1 cellular context compared by ENCODE assay signal in the genomic region with DNA sequence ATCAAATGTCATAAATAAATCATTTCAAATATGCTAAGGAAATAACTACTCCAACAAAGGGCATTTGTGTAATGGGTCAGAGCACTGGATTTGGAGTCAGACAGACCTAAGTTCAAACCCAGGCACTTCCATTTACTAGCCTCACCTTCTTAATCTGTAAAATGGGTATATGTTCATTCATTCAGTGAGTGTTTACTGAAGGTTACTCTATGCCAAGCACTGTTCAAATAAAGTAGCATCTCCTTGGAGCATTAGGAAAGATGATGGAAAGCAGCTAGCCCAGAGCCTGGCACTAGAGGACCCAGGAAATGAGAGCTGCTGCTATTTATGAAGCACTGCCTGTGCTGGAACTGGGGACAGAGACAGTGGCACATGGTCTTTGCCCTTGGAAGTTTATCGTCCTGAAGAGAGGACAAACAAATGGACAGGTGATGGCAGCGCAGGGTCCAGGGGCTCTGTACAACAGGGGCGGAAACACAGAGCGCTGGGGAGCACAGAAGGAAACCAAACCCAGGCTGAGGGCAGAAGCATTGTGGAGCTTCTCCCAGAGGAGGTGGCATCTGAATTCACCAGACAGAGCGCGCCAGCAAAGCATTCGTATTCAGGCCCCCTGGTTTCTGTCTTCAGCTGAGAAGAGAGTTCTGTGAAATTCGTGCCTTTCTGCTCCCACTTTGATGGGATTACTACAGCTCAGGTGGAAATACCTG.
TF ChIP-seq lines count a peak whose summit lies in the region.

No MANE protein-coding gene starts in this region.

TF ChIP-seq in HepG2, 621 proteins besides CTCF, POLR2A, EP300 and RAD21 (continues in another document):
- TF ChIP-seq ZNF30 (CRISPR knock-in tag; IDR thresholded peaks at IDR 0.05) (no peak), MAFG (CRISPR knock-in tag; IDR thresholded peaks at IDR 0.05) (no peak), ZNF317 (CRISPR knock-in tag; IDR thresholded peaks at IDR 0.05) (0 out of 2 replicates have a peak, but pooled peaks have one; percentile 27), NR2C2 (CRISPR knock-in tag; IDR thresholded peaks at IDR 0.05; ENCODE audit: borderline replicate concordance) (no peak), ZNF34 (CRISPR knock-in tag; IDR thresholded peaks at IDR 0.05; ENCODE audit: borderline replicate concordance) (no peak), MAZ (IDR thresholded peaks at IDR 0.05; ENCODE audit: borderline replicate concordance, low read depth, low read length) (no peak), MAZ (CRISPR knock-in tag; IDR thresholded peaks at IDR 0.05; ENCODE audit: low read depth) (no peak), GLI4 (CRISPR knock-in tag; IDR thresholded peaks at IDR 0.05; ENCODE audit: borderline replicate concordance) (no peak), SSRP1 (CRISPR knock-in tag; IDR thresholded peaks at IDR 0.05) (no peak), ZNF121 (CRISPR knock-in tag; IDR thresholded peaks at IDR 0.05) (no peak), SALL2 (CRISPR knock-in tag; IDR thresholded peaks at IDR 0.05) (no peak), SATB2 (CRISPR knock-in tag; IDR thresholded peaks at IDR 0.05) (no peak), RFX1 (IDR thresholded peaks at IDR 0.05) (no peak), ZNF703 (CRISPR knock-in tag; IDR thresholded peaks at IDR 0.05; ENCODE audit: borderline replicate concordance) (no peak), MXD4 (CRISPR knock-in tag; IDR thresholded peaks at IDR 0.05) (peak; percentile 77; the same call in 1 of the 2 replicates), ZNF496 (CRISPR knock-in tag; IDR thresholded peaks at IDR 0.05; ENCODE audit: insufficient replicate concordance) (no peak), ELF1 (CRISPR knock-in tag; IDR thresholded peaks at IDR 0.05) (peak; percentile 56), HNRNPK (IDR thresholded peaks at IDR 0.05; ENCODE audit: low read depth, low read length, poor library complexity, severe bottlenecking) (no peak), THAP9 (CRISPR knock-in tag; IDR thresholded peaks at IDR 0.05; ENCODE audit: borderline replicate concordance) (peak; percentile 58; the same call in 1 of the 2 replicates), KDM6A (CRISPR knock-in tag; IDR thresholded peaks at IDR 0.05; ENCODE audit: low read depth) (peak; percentile 82), TRIM24 (CRISPR knock-in tag; IDR thresholded peaks at IDR 0.05) (no peak), HNRNPUL1 (IDR thresholded peaks at IDR 0.05; ENCODE audit: low read depth, low read length) (no peak), ZFP36L2 (CRISPR knock-in tag; IDR thresholded peaks at IDR 0.05) (no peak), KAT2B (IDR thresholded peaks at IDR 0.05; ENCODE audit: borderline replicate concordance, low read depth, low read length) (no peak), ATF5 (CRISPR knock-in tag; IDR thresholded peaks at IDR 0.05; ENCODE audit: low read depth) (no peak), YY1 (IDR thresholded peaks at IDR 0.05; ENCODE audit: insufficient read depth, insufficient replicate concordance, low read depth, low read length) (peak; percentile 11), NFYB (CRISPR knock-in tag; IDR thresholded peaks at IDR 0.05) (no peak), MAF1 (CRISPR knock-in tag; IDR thresholded peaks at IDR 0.05; ENCODE audit: borderline replicate concordance) (no peak), NRL (CRISPR knock-in tag; IDR thresholded peaks at IDR 0.05; ENCODE audit: borderline replicate concordance) (no peak; the same call in 1 of the 2 replicates), MZF1 (CRISPR knock-in tag; IDR thresholded peaks at IDR 0.05; ENCODE audit: borderline replicate concordance) (no peak), ZNF839 (CRISPR knock-in tag; IDR thresholded peaks at IDR 0.05; ENCODE audit: borderline replicate concordance) (0 out of 2 replicates have a peak, but pooled peaks have one; percentile 10), FLYWCH1 (CRISPR knock-in tag; IDR thresholded peaks at IDR 0.05) (no peak), DBP (CRISPR knock-in tag; IDR thresholded peaks at IDR 0.05; ENCODE audit: not compliant biosample characterization) (no peak), FOSL2 (CRISPR knock-in tag; IDR thresholded peaks at IDR 0.05) (0 out of 2 replicates have a peak, but pooled peaks have one; percentile 24), ZNF224 (CRISPR knock-in tag; IDR thresholded peaks at IDR 0.05) (no peak), ZFP91 (CRISPR knock-in tag; IDR thresholded peaks at IDR 0.05; ENCODE audit: borderline replicate concordance) (peak; percentile 54; the same call in 1 of the 2 replicates), SPEN (CRISPR knock-in tag; IDR thresholded peaks at IDR 0.05; ENCODE audit: low read depth) (peak; percentile 72; the same call in 1 of the 2 replicates), BCL3 (CRISPR knock-in tag; IDR thresholded peaks at IDR 0.05) (no peak), ZNF12 (CRISPR knock-in tag; IDR thresholded peaks at IDR 0.05) (no peak), ZNF230 (CRISPR knock-in tag; IDR thresholded peaks at IDR 0.05) (0 out of 2 replicates have a peak, but pooled peaks have one; percentile 16), ZNF33A (CRISPR knock-in tag; IDR thresholded peaks at IDR 0.05; ENCODE audit: borderline replicate concordance) (no peak)
- TF ChIP-seq, protein P1, sequence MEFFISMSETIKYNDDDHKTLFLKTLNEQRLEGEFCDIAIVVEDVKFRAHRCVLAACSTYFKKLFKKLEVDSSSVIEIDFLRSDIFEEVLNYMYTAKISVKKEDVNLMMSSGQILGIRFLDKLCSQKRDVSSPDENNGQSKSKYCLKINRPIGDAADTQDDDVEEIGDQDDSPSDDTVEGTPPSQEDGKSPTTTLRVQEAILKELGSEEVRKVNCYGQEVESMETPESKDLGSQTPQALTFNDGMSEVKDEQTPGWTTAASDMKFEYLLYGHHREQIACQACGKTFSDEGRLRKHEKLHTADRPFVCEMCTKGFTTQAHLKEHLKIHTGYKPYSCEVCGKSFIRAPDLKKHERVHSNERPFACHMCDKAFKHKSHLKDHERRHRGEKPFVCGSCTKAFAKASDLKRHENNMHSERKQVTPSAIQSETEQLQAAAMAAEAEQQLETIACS (CRISPR knock-in tag; IDR thresholded peaks at IDR 0.05): no peak
- TF ChIP-seq, protein P2, sequence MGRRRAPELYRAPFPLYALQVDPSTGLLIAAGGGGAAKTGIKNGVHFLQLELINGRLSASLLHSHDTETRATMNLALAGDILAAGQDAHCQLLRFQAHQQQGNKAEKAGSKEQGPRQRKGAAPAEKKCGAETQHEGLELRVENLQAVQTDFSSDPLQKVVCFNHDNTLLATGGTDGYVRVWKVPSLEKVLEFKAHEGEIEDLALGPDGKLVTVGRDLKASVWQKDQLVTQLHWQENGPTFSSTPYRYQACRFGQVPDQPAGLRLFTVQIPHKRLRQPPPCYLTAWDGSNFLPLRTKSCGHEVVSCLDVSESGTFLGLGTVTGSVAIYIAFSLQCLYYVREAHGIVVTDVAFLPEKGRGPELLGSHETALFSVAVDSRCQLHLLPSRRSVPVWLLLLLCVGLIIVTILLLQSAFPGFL (CRISPR knock-in tag; IDR thresholded peaks at IDR 0.05): no peak
- TF ChIP-seq, protein P3, sequence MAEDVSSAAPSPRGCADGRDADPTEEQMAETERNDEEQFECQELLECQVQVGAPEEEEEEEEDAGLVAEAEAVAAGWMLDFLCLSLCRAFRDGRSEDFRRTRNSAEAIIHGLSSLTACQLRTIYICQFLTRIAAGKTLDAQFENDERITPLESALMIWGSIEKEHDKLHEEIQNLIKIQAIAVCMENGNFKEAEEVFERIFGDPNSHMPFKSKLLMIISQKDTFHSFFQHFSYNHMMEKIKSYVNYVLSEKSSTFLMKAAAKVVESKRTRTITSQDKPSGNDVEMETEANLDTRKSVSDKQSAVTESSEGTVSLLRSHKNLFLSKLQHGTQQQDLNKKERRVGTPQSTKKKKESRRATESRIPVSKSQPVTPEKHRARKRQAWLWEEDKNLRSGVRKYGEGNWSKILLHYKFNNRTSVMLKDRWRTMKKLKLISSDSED (CRISPR knock-in tag; IDR thresholded peaks at IDR 0.05): no peak
- TF ChIP-seq, protein P4, sequence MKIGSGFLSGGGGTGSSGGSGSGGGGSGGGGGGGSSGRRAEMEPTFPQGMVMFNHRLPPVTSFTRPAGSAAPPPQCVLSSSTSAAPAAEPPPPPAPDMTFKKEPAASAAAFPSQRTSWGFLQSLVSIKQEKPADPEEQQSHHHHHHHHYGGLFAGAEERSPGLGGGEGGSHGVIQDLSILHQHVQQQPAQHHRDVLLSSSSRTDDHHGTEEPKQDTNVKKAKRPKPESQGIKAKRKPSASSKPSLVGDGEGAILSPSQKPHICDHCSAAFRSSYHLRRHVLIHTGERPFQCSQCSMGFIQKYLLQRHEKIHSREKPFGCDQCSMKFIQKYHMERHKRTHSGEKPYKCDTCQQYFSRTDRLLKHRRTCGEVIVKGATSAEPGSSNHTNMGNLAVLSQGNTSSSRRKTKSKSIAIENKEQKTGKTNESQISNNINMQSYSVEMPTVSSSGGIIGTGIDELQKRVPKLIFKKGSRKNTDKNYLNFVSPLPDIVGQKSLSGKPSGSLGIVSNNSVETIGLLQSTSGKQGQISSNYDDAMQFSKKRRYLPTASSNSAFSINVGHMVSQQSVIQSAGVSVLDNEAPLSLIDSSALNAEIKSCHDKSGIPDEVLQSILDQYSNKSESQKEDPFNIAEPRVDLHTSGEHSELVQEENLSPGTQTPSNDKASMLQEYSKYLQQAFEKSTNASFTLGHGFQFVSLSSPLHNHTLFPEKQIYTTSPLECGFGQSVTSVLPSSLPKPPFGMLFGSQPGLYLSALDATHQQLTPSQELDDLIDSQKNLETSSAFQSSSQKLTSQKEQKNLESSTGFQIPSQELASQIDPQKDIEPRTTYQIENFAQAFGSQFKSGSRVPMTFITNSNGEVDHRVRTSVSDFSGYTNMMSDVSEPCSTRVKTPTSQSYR (CRISPR knock-in tag; IDR thresholded peaks at IDR 0.05; ENCODE audit: borderline replicate concordance): no peak
